ENCODE assay signal across 8 cellular contexts in the genomic region with DNA sequence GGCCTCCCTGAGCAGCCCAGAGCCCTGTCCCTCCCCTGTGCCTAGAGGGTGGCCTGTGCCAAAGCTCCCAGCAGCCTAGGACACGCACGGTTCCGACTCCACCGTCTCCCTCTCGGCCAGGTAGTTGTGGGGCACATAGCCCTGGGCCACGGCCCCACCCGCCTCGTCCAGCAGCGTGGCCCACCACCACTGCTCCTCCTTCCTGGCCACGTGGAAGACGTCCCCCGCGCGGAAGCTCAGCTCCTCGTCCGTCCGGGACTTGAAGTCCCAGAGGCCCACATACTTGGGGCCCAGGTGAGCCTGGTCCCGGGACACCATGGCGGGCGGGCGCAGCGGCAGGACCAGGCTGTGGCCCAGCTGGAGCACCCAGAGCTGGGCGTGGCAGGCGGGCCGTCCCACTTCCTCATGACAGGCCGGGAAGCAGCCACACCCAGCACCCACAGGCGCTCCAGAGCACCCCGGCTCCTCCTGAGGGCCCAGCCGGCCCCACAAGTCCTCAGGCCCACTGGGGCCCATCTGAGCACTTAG. TPM values are rescaled to one million over a fixed set of nuclear protein-coding genes. Genes with fewer than 3 reads are reported as not detected.
DNase-seq lines count a peak whose midpoint lies in the region; ATAC-seq, FAIRE-seq and TF ChIP-seq lines count a peak whose summit lies in the region.

A gene (minus strand): TSS at position 380 of the 528 bp plus-strand sequence. CDS start 62 bp downstream, at position 318.

- no peaks in the 10 kb centered on the region for H3K79me1 ChIP-seq in IMR-90 (ENCODE audit: low read depth in 1 of 2, low read length in 2 of 2)

- no peak within 1 kb of the TSS for H3K56ac ChIP-seq in IMR-90 (ENCODE audit: extremely low read depth, insufficient read depth, low read length)

- H2BK20ac ChIP-seq in IMR-90 (ENCODE audit: low read depth, low read length): no peak within 1 kb of the TSS

- peak; percentile 42 for ATAC-seq in Right ventricle myocardium inferior
- no peak for ATAC-seq in IMR-90 (ENCODE audit: low read depth)
- peak; percentile 0 to 15 (median 6) for ATAC-seq in right lobe of liver

- peak within 1 kb of the TSS; percentile 39; the same call in 1 of the 2 replicates for H2AK5ac ChIP-seq in IMR-90 (ENCODE audit: low read depth, low read length)

- H4K8ac ChIP-seq in IMR-90 (ENCODE audit: low read depth in 2 of 2, low read length in 2 of 2): peak within 1 kb of the TSS; percentile 5 to 91; a peak in 3 of 4 replicates

- no peaks in the 10 kb centered on the region for H4K20me1 ChIP-seq in IMR-90 (ENCODE audit: insufficient read depth, low read length)

- H3K36me3 ChIP-seq in right atrium auricular region (no peaks in the 10 kb centered on the region), IMR-90 (ENCODE audit: control insufficient read depth, insufficient read depth, low read length) (no peaks in the 10 kb centered on the region), adipocyte (ENCODE audit: control insufficient read depth, insufficient read depth, low read length, severe bottlenecking) (no peaks in the 10 kb centered on the region), right lobe of liver (no peaks in the 10 kb centered on the region)

- peak within 1 kb of the TSS; percentile 98 for H2AFZ ChIP-seq in IMR-90 (replicated peaks; ENCODE audit: low read length, poor library complexity)

- no peak within 1 kb of the TSS for H3K23ac ChIP-seq in IMR-90 (ENCODE audit: low read depth, low read length)

- CTCF ChIA-PET in IMR-90 (lab: Yijun Ruan, JAX): interaction anchor here (0.5 to 1.9 kb wide), 9 partner anchors 15 to 502 kb away, joined by 3 to 10 read pairs (median 3); a partner anchor contains a TSS

- no peak within 1 kb of the TSS for H2BK5ac ChIP-seq in IMR-90 (ENCODE audit: low read depth, low read length, poor library complexity, severe bottlenecking)

- no TSS peak for BruUV-seq in IMR-90 (replicated peaks; lab: Mats Ljungman, UMichigan)

- DNase-seq in Right ventricle myocardium inferior (ENCODE audit: missing footprints): peak; percentile 87
- DNase-seq in right atrium auricular region (ENCODE audit: low spot score): no peak
- DNase-seq in IMR-90: no peak
- DNase-seq in adipocyte (ENCODE audit: low read depth): no peak
- peak in 2 of 3 donors; percentile 74 to 80 for DNase-seq in right lobe of liver
- peak; percentile 83 for DNase-seq in ureter (ENCODE audit: low spot score)
- DNase-seq in NCI-H2196 treated with DMSO at 0.1 percent for 48 hours (lab: John Stamatoyannopoulos, UW; ENCODE audit: unreplicated experiment): no peak
- no peak for DNase-seq in GM12892 (ENCODE audit: insufficient read length)

- intact Hi-C loops in Right ventricle myocardium inferior (cut with DNase I): loop anchor here (5.0 kb wide), 2 partner anchors 75 to 325 kb away; a partner anchor contains a TSS
- intact Hi-C loops in IMR-90 (cut with micrococcal nuclease): loop anchor here (5.0 to 10.0 kb wide), 3 partner anchors 118 to 520 kb away; a partner anchor contains a TSS
- intact Hi-C loops in right lobe of liver (cut with DNase I): loop anchor here in 1 of 2 donors (10.0 kb wide), 1 partner anchor 438 kb away; a partner anchor contains a TSS

- FAIRE-seq in GM12892 (lab: Jason Lieb, UNC): no peak

- TF ChIP-seq RAD21 in IMR-90 (IDR thresholded peaks at IDR 0.05; ENCODE audit: low read length): no peak

- 0 out of 2 replicates have a peak within 1 kb of the TSS, but pooled peaks have one; percentile 8 for H4K91ac ChIP-seq in IMR-90 (ENCODE audit: insufficient read depth, low read depth, low read length)

- peak within 1 kb of the TSS; percentile 62; the same call in 1 of the 2 replicates for H2BK120ac ChIP-seq in IMR-90 (ENCODE audit: low read depth, low read length)

- H4K5ac ChIP-seq in IMR-90 (ENCODE audit: low read depth, low read length): peak within 1 kb of the TSS; percentile 50; the same call in 1 of the 2 replicates

- no peak within 1 kb of the TSS for H3K18ac ChIP-seq in IMR-90 (ENCODE audit: low read depth, low read length)

- in situ Hi-C loops in IMR-90 (cut with MboI; ENCODE audit: low sequenced_read_pairs): loop anchor here (10.0 kb wide), 2 partner anchors 328 to 438 kb away; a partner anchor contains a TSS

- peak within 1 kb of the TSS; percentile 39; the same call in 1 of the 2 replicates for H3K4ac ChIP-seq in IMR-90 (ENCODE audit: low read depth, low read length)

- H3K4me3 ChIP-seq in right atrium auricular region (peak within 1 kb of the TSS in 1 of 2 donors; percentile 43), IMR-90 (ENCODE audit: insufficient read depth, low read depth, low read length) (0 out of 2 replicates have a peak within 1 kb of the TSS, but pooled peaks have one; percentile 12), adipocyte (ENCODE audit: low read length) (no peak within 1 kb of the TSS), right lobe of liver (peak within 1 kb of the TSS; percentile 32 to 46 (median 33))

- no peaks in the 10 kb centered on the region for H3K9me1 ChIP-seq in IMR-90 (ENCODE audit: insufficient read depth, low read length)

- TF ChIP-seq POLR2A in IMR-90 (IDR thresholded peaks at IDR 0.05; ENCODE audit: low read depth, low read length): no peak
- TF ChIP-seq POLR2A in right lobe of liver (IDR thresholded peaks at IDR 0.05): no peak
- TF ChIP-seq POLR2A in GM12892 (IDR thresholded peaks at IDR 0.05; ENCODE audit: low read depth, low read length): no peak

- H3K27me3 ChIP-seq in right atrium auricular region (no peaks in the 10 kb centered on the region), IMR-90 (ENCODE audit: control insufficient read depth, insufficient read depth, low read length) (peaks cover 4% of the 10 kb centered on the region; the same call in 1 of the 2 replicates), adipocyte (replicated peaks; ENCODE audit: control insufficient read depth, insufficient read depth, low read length) (peaks cover 26% of the 10 kb centered on the region), right lobe of liver (no peaks in the 10 kb centered on the region)

- H3K27ac ChIP-seq in right atrium auricular region (no peak within 1 kb of the TSS), IMR-90 (ENCODE audit: insufficient read depth, low read length) (no peak within 1 kb of the TSS; the same call in 1 of the 2 replicates), right lobe of liver (peak within 1 kb of the TSS; percentile 72 to 88 (median 75))

- H3K14ac ChIP-seq in IMR-90 (replicated peaks; ENCODE audit: low read depth, low read length): no peak within 1 kb of the TSS

- H3K9me3 ChIP-seq in right atrium auricular region: no peaks in the 10 kb centered on the region
- no peaks in the 10 kb centered on the region for H3K9me3 ChIP-seq in IMR-90 (ENCODE audit: control insufficient read depth, insufficient read depth, low read length)
- no peaks in the 10 kb centered on the region for H3K9me3 ChIP-seq in adipocyte (ENCODE audit: control insufficient read depth, low read length)
- H3K9me3 ChIP-seq in right lobe of liver: no peaks in the 10 kb centered on the region

- dilution Hi-C loops in IMR-90 (cut with HindIII; ENCODE audit: low sequenced_read_pairs, unreplicated experiment): no loop called here

- H3K9ac ChIP-seq in IMR-90 (ENCODE audit: low read depth, low read length): no peak within 1 kb of the TSS
- H3K9ac ChIP-seq in adipocyte (ENCODE audit: low read length): peak within 1 kb of the TSS; percentile 44

- peak within 1 kb of the TSS; percentile 43 for H2AK9ac ChIP-seq in IMR-90 (replicated peaks; ENCODE audit: low read depth, low read length, poor library complexity)

- H3K4me2 ChIP-seq in IMR-90 (ENCODE audit: low read depth, low read length): peak within 1 kb of the TSS; percentile 28; the same call in 1 of the 2 replicates

- WGBS in IMR-90 (ENCODE audit: extremely low coverage in 2 of 2, insufficient read length in 1 of 2), 2 experiments: 92% methylated on average over 10 of the region's 29 CpGs; no CpG with 5 or more reads in 1 of the 2 experiments
- WGBS in right lobe of liver (ENCODE audit: insufficient coverage, low coverage, low lambda C conversion rate, missing lambda C conversion rate): no CpG with 5 or more reads among the region's 29 CpGs

- no peak within 1 kb of the TSS for H2BK15ac ChIP-seq in IMR-90 (ENCODE audit: low read depth, low read length)

- TF ChIP-seq CTCF in right atrium auricular region (IDR thresholded peaks at IDR 0.05): no peak
- TF ChIP-seq CTCF in IMR-90 (conservative IDR thresholded peaks at IDR 0.05; ENCODE audit: low read depth, low read length): no peak
- no peak for TF ChIP-seq CTCF in right lobe of liver (IDR thresholded peaks at IDR 0.05)

- POLR2A ChIA-PET in IMR-90 (lab: Charles Lee; ENCODE audit: unreplicated experiment): no interaction called here

- H3K4me1 ChIP-seq in right atrium auricular region (peaks cover 0 to 16% of the 10 kb centered on the region in 2 donors), IMR-90 (ENCODE audit: control insufficient read depth, insufficient read depth, low read length) (peaks cover 3% of the 10 kb centered on the region; the same call in 1 of the 2 replicates), adipocyte (ENCODE audit: control insufficient read depth, insufficient read depth, low read length) (peaks cover 13% of the 10 kb centered on the region), right lobe of liver (peaks cover 0 to 16% (median 7%) of the 10 kb centered on the region in 4 donors)

TF ChIP-seq in IMR-90, 13 proteins besides CTCF, POLR2A, EP300 and RAD21 (continues in another document):
- TF ChIP-seq CHD1 (IDR thresholded peaks at IDR 0.05; ENCODE audit: low read depth, low read length) (no peak), BHLHE40 (IDR thresholded peaks at IDR 0.05; ENCODE audit: low read depth, low read length) (no peak), MXI1 (IDR thresholded peaks at IDR 0.05; ENCODE audit: borderline replicate concordance, low read depth, low read length) (no peak), MAZ (IDR thresholded peaks at IDR 0.05; ENCODE audit: borderline replicate concordance, low read depth, low read length) (no peak), SMC3 (IDR thresholded peaks at IDR 0.05; ENCODE audit: low read depth, low read length) (no peak), MAFK (IDR thresholded peaks at IDR 0.05; ENCODE audit: low read depth, low read length) (no peak)

RNA-seq across cellular contexts. Expression of the gene that starts here (rescaled TPM):
- total RNA-seq in Right ventricle myocardium inferior (0.11 TPM), right atrium auricular region (not detected), IMR-90 (2012; rRNA removed) (not detected in 2 replicates), right lobe of liver (10 to 100 TPM in 1 of 6 experiments, 1 to 10 TPM in 3, under 1 TPM in 2; 0.78 to 11.0 (median 3.6) TPM), ureter (55.1 TPM)
- polyA plus RNA-seq in IMR-90 (2012; rRNA removed): 0.07 TPM in 1 of 2 replicates, not detected in the other
- 0.03 and 0.04 TPM in 2 replicates for polyA plus RNA-seq in IMR-90 (2012; cell fraction: cytosol; rRNA removed)
- polyA plus RNA-seq in IMR-90 (2012; cell fraction: nucleus; rRNA removed; ENCODE audit: low replicate concordance): 0.19 and 0.28 TPM in 2 replicates
- polyA plus RNA-seq in GM12892 (2012; ENCODE audit: missing spikeins): 0.72 TPM

Comparison
In these comparisons a context has a peak if more than half of its experiments do, and no peak if none do; other contexts are left out.
1. Peak in DNase-seq and ATAC-seq in Right ventricle myocardium inferior; RNA of the gene not detected or under 1 TPM.
2. DNase-seq: peak in right lobe of liver (2 of 3) and ureter (single experiment); none in right atrium auricular region (single experiment), IMR-90 (single experiment), adipocyte (single experiment), NCI-H2196 treated with DMSO at 0.1 percent for 48 hours (single experiment) and GM12892 (single experiment).
3. H3K27ac ChIP-seq: peak in right lobe of liver (3 of 3); none in right atrium auricular region (0 of 2) and IMR-90 (single experiment).